1 cellular context compared by ENCODE assay signal in the genomic region with DNA sequence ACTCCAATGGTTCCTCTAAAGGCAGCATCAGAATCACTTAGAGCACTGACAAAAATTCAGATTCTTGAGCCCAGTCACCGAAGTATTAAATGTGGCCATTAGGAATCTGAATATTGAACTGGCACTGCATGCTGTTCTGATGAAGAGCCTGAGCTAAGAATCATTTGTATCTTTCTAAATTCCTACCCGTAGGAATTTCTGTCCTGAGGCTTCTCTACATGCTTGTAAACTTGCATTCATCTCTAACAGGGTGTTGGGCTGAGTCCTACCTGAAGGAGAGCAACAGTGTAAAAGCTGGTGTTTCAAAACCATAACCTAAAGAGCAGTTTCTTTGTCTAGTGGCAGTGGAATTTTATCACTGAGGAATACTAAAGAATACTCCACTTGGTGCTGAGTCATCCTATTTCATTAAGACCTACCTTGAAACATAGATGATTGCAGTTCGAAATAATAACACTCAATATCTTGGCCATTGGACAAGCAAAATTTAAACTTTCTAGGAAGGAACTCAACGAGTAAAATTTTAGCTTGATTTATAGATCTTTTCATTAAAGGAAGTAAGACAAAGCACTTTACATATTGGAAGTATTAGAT.
TF ChIP-seq lines count a peak whose summit lies in the region.

No MANE protein-coding gene starts in this region.

TF ChIP-seq in IMR-90, 13 proteins besides CTCF, POLR2A, EP300 and RAD21:
- TF ChIP-seq MAFK (IDR thresholded peaks at IDR 0.05; ENCODE audit: low read depth, low read length) (peak; percentile 63), NFE2L2 (IDR thresholded peaks at IDR 0.05; ENCODE audit: low read depth, low read length) (peak; percentile 88), FOS (IDR thresholded peaks at IDR 0.05; ENCODE audit: low read depth, low read length) (no peak)
